8 cellular contexts compared by ENCODE assay signal in the genomic region with DNA sequence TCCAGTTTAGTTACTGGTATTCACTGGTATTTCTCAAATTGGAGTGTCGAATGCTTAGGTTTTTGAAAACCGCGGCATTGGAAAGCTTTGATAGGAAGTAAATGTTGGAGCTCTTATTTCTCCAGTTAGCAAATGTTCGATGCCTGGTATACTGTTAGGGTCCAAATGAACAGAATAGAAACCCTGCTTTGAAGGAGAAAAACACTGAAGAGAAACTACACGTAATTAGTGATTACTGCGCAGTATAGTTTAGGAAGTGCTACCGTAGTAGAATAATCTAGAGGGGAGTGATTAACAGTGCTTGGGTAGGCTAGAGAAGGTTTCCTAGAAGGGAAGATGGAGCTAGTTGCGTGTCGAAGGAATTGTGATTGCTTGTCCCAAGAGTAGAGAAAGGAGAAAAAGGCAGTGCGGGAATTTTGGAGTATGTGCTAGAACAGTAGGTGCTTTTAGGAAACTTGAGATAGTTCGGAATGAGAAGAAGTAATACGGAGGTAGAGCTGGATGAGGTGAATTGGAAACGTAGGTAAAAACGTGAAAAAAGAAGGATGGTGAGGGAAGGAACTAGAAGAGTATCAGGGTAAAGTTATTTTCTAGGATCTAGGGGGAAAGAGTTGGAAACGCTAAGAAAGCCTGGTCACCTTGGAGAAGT. TPM values are rescaled to one million over a fixed set of nuclear protein-coding genes. Genes with fewer than 3 reads are reported as not detected.
DNase-seq lines count a peak whose midpoint lies in the region; ATAC-seq, FAIRE-seq and TF ChIP-seq lines count a peak whose summit lies in the region.

No MANE protein-coding gene starts in this region.

- H3K9me3 Mint-ChIP-seq in natural killer cell = no peaks in the 10 kb centered on the region

- H3K27me3 Mint-ChIP-seq in natural killer cell (ENCODE audit: low read depth in 2 of 2) = no peaks in the 10 kb centered on the region

- peak overlapping the region; percentile 100 for H3K4me3 Mint-ChIP-seq in natural killer cell

- peak overlapping the region; percentile 100 for H3K27ac Mint-ChIP-seq in natural killer cell

- no peaks in the 10 kb centered on the region for H3K9me3 ChIP-seq in Loucy (ENCODE audit: insufficient read depth, low read depth, low read length)

- H3K4me1 ChIP-seq in Loucy (ENCODE audit: insufficient read depth, low read length, poor library complexity, severe bottlenecking) = peaks cover 69% of the 10 kb centered on the region

- peak overlapping the region; percentile 97 for H3K4me2 ChIP-seq in Loucy (ENCODE audit: low read depth, low read length, poor library complexity, severe bottlenecking)

- DNase-seq in BJ (ENCODE audit: low read depth) (no peak), choroid plexus epithelial cell (ENCODE audit: low read depth) (no peak), natural killer cell (no peak), D721Med (ENCODE audit: insufficient read length, low spot score) (no peak), HPDE6-E6E7 (ENCODE audit: extremely low spot score) (no peak), NCI-H1436 treated with DMSO at 0.1 percent for 48 hours (lab: John Stamatoyannopoulos, UW) (no peak)
- DNase-seq in central memory CD4-positive, alpha-beta T cell = no peak

- POLR2A ChIA-PET in BJ (lab: Charles Lee) = interaction anchor here (1.2 kb wide), 1 partner anchor 598 kb away, joined by 5 read pairs; a partner anchor contains a TSS

- peaks cover 78% of the 10 kb centered on the region for H4K20me1 ChIP-seq in Loucy (ENCODE audit: insufficient read depth, low read length, poor library complexity, severe bottlenecking)

- peaks cover 57 to 60% of the 10 kb centered on the region in 2 donors for H3K4me1 Mint-ChIP-seq in natural killer cell

- H3F3A ChIP-seq in Loucy (ENCODE audit: low read depth) = peaks cover 3% of the 10 kb centered on the region

- H3K4me3 ChIP-seq in BJ (ENCODE audit: low read depth, low read length) = peak overlapping the region; percentile 88
- H3K4me3 ChIP-seq in Loucy (ENCODE audit: low read length, poor library complexity, severe bottlenecking) = peak overlapping the region; percentile 89
- peak overlapping the region; percentile 93 for H3K4me3 ChIP-seq in choroid plexus epithelial cell (ENCODE audit: low read depth, low read length)

- H3K36me3 Mint-ChIP-seq in natural killer cell = no peaks in the 10 kb centered on the region

- H3K36me3 ChIP-seq in BJ (ENCODE audit: control insufficient read depth, insufficient read depth, low read length) (no peaks in the 10 kb centered on the region), Loucy (ENCODE audit: insufficient read depth, low read length) (peaks cover 5% of the 10 kb centered on the region; the same call in 1 of the 2 replicates)

- FAIRE-seq in D721Med (lab: Jason Lieb, UNC) = no peak

- no peak overlapping the region for H2AFZ ChIP-seq in Loucy (ENCODE audit: low read length)

- H3K9ac ChIP-seq in Loucy (ENCODE audit: low read depth, low read length, poor library complexity, severe bottlenecking) = peak overlapping the region; percentile 95

- intact Hi-C loops in natural killer cell (cut with micrococcal nuclease) = loop anchor here (2.0 to 10.0 kb wide), 3 partner anchors 709 to 1297 kb away; a partner anchor contains a TSS

- no peak for ATAC-seq in natural killer cell

- H3K79me2 ChIP-seq in Loucy (ENCODE audit: insufficient read depth, low read length) = peaks cover 89% of the 10 kb centered on the region

- H3K27me3 ChIP-seq in BJ (ENCODE audit: control insufficient read depth, insufficient read depth, low read length) (no peaks in the 10 kb centered on the region), Loucy (ENCODE audit: insufficient read depth, low read length, poor library complexity, severe bottlenecking) (no peaks in the 10 kb centered on the region)

- H3K9me2 ChIP-seq in Loucy (replicated peaks; ENCODE audit: low read depth, low read length) = no peaks in the 10 kb centered on the region

- CTCF ChIA-PET in BJ (lab: Yijun Ruan, JAX) = interaction anchor here (0.7 to 3.4 kb wide), 5 partner anchors 8 to 602 kb away, joined by 3 to 10 read pairs (median 7); no protein-coding TSS in a partner anchor

- TF ChIP-seq CTCF in BJ (IDR thresholded peaks at IDR 0.05; ENCODE audit: insufficient read depth, low read depth, low read length) = no peak
- TF ChIP-seq CTCF in Loucy (conservative IDR thresholded peaks at IDR 0.05; ENCODE audit: low read length) = no peak
- TF ChIP-seq CTCF in choroid plexus epithelial cell (conservative IDR thresholded peaks at IDR 0.05; ENCODE audit: low read depth, low read length) = no peak
- TF ChIP-seq CTCF in natural killer cell (IDR thresholded peaks at IDR 0.05) = no peak
- TF ChIP-seq CTCF in D721Med (IDR thresholded peaks at IDR 0.05; ENCODE audit: insufficient read depth, missing control alignments) = no peak

RNA-seq across cellular contexts. Expression of a gene that starts 1.2 kb away (rescaled TPM):
- polyA plus RNA-seq in BJ (2011; rRNA removed) = 18.3 and 27.9 TPM in 2 replicates
- 8.3 and 10.5 TPM in 2 replicates for polyA minus RNA-seq in BJ (2011; rRNA and poly(A)+ RNA removed)
- 10 to 100 TPM; 40.8 to 64.9 (median 55.1) TPM for total RNA-seq in natural killer cell

RNA-seq across cellular contexts. Expression of a gene that starts 1.9 kb away (rescaled TPM):
- 9.4 and 19.9 TPM in 2 replicates for polyA plus RNA-seq in BJ (2011; rRNA removed)
- 4.7 and 5.2 TPM in 2 replicates for polyA minus RNA-seq in BJ (2011; rRNA and poly(A)+ RNA removed)
- total RNA-seq in natural killer cell = 10 to 100 TPM; 71.3 to 81.0 (median 76.9) TPM
